In the genomic region with DNA sequence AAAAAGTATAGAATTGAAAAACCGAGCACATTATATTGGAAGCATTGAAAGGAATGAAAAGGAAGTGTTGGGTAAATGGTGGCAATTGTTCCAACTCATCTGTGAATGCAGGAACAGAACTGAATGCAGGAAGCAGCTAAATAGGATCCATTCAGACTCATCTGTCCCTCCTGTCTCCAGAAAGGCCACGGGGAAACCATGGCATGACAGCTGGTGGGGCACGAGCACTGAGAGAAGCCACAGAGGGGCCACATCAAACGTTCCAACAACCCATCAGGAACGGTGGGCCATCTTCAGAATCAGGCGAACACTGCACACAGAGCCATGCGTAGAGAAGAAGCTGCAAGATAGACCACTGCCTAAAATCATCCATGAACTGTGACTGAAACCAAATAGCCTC, we compare ENCODE assay signal across 14 cellular contexts.
DNase-seq lines count a peak whose midpoint lies in the region; ATAC-seq and TF ChIP-seq lines count a peak whose summit lies in the region.
"Had no signal": no experiment of that assay in that cellular context is flagged by ENCODE, and none has a peak within 500 bp of the region (broad histone marks: within the 10 kb centered on the region; RNA-seq: fewer than 3 reads in every experiment).

No MANE protein-coding gene starts in this region.

- H3K4me2 ChIP-seq in DND-41 (ENCODE audit: insufficient read depth, low read length) = no peak overlapping the region
- H3K4me2 ChIP-seq: GM23338 had no signal

- POLR2A ChIA-PET in naive thymus-derived CD4-positive, alpha-beta T cell (lab: Charles Lee) = no interaction called here

- peaks cover 0 to 9% (median 2%) of the 10 kb centered on the region in 11 donors for H3K9me3 Mint-ChIP-seq in naive thymus-derived CD4-positive, alpha-beta T cell

- WGBS in right cardiac atrium = 83% methylated on average over 7 of the region's 7 CpGs

- H3K4me3 ChIP-seq in DND-41 (ENCODE audit: low read depth in 1 of 2, low read length in 2 of 2) (no peak overlapping the region), BE2C (ENCODE audit: low read depth, low read length) (no peak overlapping the region), right cardiac atrium (ENCODE audit: low read length) (no peak overlapping the region)
- H3K4me3 ChIP-seq in naive thymus-derived CD4-positive, alpha-beta T cell (ENCODE audit: low read length) = no peak overlapping the region
- H3K4me3 ChIP-seq: GM23338, HAP-1, K562 had no signal

- H3K27ac ChIP-seq in DND-41 (ENCODE audit: low read length) (no peak overlapping the region), right cardiac atrium (ENCODE audit: low read length) (no peak overlapping the region)
- no peak overlapping the region for H3K27ac ChIP-seq in naive thymus-derived CD4-positive, alpha-beta T cell (ENCODE audit: low read depth, low read length)

- intact Hi-C loops in naive thymus-derived CD4-positive, alpha-beta T cell (cut with micrococcal nuclease) = no loop called here
- intact Hi-C loops in right cardiac atrium (cut with DNase I) = no loop called here

- H3K9ac ChIP-seq in DND-41 (ENCODE audit: low read depth, low read length) = no peak overlapping the region

- H3K4me3 Mint-ChIP-seq in naive thymus-derived CD4-positive, alpha-beta T cell = no peak overlapping the region
- H3K4me3 Mint-ChIP-seq: CD4-positive, alpha-beta T cell; GM23338 had no signal

- H3K27me3 Mint-ChIP-seq in naive thymus-derived CD4-positive, alpha-beta T cell = peaks cover 0 to 5% (median 2%) of the 10 kb centered on the region in 5 donors
- H3K27me3 Mint-ChIP-seq: CD4-positive, alpha-beta T cell had no signal

- H3K4me1 Mint-ChIP-seq in naive thymus-derived CD4-positive, alpha-beta T cell = peaks cover 0 to 2% (median 0%) of the 10 kb centered on the region in 7 donors
- H3K4me1 Mint-ChIP-seq: GM23338 had no signal

- no peak overlapping the region for H3K27ac Mint-ChIP-seq in naive thymus-derived CD4-positive, alpha-beta T cell
- H3K27ac Mint-ChIP-seq: CD4-positive, alpha-beta T cell; GM23338 had no signal

- DNase-seq in DND-41 (peak; percentile 69), SK-MEL-5 (ENCODE audit: low read depth, low spot score) (peak; percentile 96), inferior parietal cortex (ENCODE audit: extremely low spot score) (peak; percentile 4), pons (ENCODE audit: low spot score) (peak; percentile 56), BE2C (no peak), right cardiac atrium (no peak)
- DNase-seq in naive thymus-derived CD4-positive, alpha-beta T cell = no peak
- DNase-seq: CD4-positive, alpha-beta T cell; DMS79; EL had no signal

- CTCF ChIA-PET in naive thymus-derived CD4-positive, alpha-beta T cell (lab: Charles Lee) = no interaction called here

- ATAC-seq in DND-41 (ENCODE audit: insufficient read depth, low read depth) (peak; percentile 96), HG03025 (IDR thresholded peaks at IDR 0.05; ENCODE audit: low FRiP score, unreplicated experiment) (no peak), right cardiac atrium (no peak)
- no peak for ATAC-seq in naive thymus-derived CD4-positive, alpha-beta T cell
- ATAC-seq: GM23338, K562 had no signal

- no peaks in the 10 kb centered on the region for H3K27me3 ChIP-seq in DND-41 (ENCODE audit: insufficient read depth, low read length, poor library complexity)
- H3K27me3 ChIP-seq in naive thymus-derived CD4-positive, alpha-beta T cell (ENCODE audit: control insufficient read depth in 2 of 2, insufficient read depth in 2 of 2, low read length in 2 of 2) = no peaks in the 10 kb centered on the region
- H3K27me3 ChIP-seq in BE2C = no peaks in the 10 kb centered on the region
- no peaks in the 10 kb centered on the region for H3K27me3 ChIP-seq in right cardiac atrium (ENCODE audit: control insufficient read depth, insufficient read depth)

- H3K36me3 ChIP-seq in DND-41 (ENCODE audit: insufficient read depth, low read length) (no peaks in the 10 kb centered on the region), BE2C (no peaks in the 10 kb centered on the region)
- no peaks in the 10 kb centered on the region for H3K36me3 ChIP-seq in naive thymus-derived CD4-positive, alpha-beta T cell (ENCODE audit: control insufficient read depth in 2 of 3, insufficient read depth in 3 of 3, low read length in 3 of 3)
- H3K36me3 ChIP-seq: HAP-1 had no signal

- TF ChIP-seq CTCF in DND-41 (IDR thresholded peaks at IDR 0.05; ENCODE audit: borderline replicate concordance, extremely low read depth, low read length, poor library complexity, severe bottlenecking) (no peak), BE2C (IDR thresholded peaks at IDR 0.05; ENCODE audit: low read depth, low read length) (no peak)

- H4K20me1 ChIP-seq in DND-41 (ENCODE audit: insufficient read depth, low read length) = no peaks in the 10 kb centered on the region

- in situ Hi-C loops in SK-MEL-5 (cut with HindIII; ENCODE audit: low pct_unique_long_range_greater_than_20kb, low sequenced_read_pairs) = no loop called here

- H3K4me1 ChIP-seq in DND-41 (ENCODE audit: insufficient read depth, low read length) (peaks cover 16% of the 10 kb centered on the region), BE2C (no peaks in the 10 kb centered on the region), right cardiac atrium (ENCODE audit: control insufficient read depth, insufficient read depth, low read length) (no peaks in the 10 kb centered on the region)
- H3K4me1 ChIP-seq in naive thymus-derived CD4-positive, alpha-beta T cell (ENCODE audit: control insufficient read depth in 2 of 2, insufficient read depth in 2 of 2, low read length in 2 of 2) = no peaks in the 10 kb centered on the region
- H3K4me1 ChIP-seq: HAP-1 had no signal

- H2AFZ ChIP-seq in DND-41 (ENCODE audit: low read depth, low read length) = peak overlapping the region; percentile 45; the same call in 1 of the 2 replicates
- H2AFZ ChIP-seq: GM23338 had no signal

- no peaks in the 10 kb centered on the region for H3K36me3 Mint-ChIP-seq in naive thymus-derived CD4-positive, alpha-beta T cell

- no peaks in the 10 kb centered on the region for H3K9me3 ChIP-seq in DND-41 (ENCODE audit: insufficient read depth, low read length, severe bottlenecking)
- no peaks in the 10 kb centered on the region for H3K9me3 ChIP-seq in naive thymus-derived CD4-positive, alpha-beta T cell (ENCODE audit: control insufficient read depth in 2 of 3, low read length in 3 of 3)
- H3K9me3 ChIP-seq in BE2C = no peaks in the 10 kb centered on the region
- no peaks in the 10 kb centered on the region for H3K9me3 ChIP-seq in right cardiac atrium (ENCODE audit: control insufficient read depth, low read length)
- H3K9me3 ChIP-seq: HAP-1 had no signal

- no peaks in the 10 kb centered on the region for H3K79me2 ChIP-seq in DND-41 (ENCODE audit: insufficient read depth, low read length)

Comparison
In these comparisons a context has a peak if more than half of its experiments do, and no peak if none do; other contexts are left out.
1. DNase-seq: peak in DND-41 (single experiment), SK-MEL-5 (single experiment), inferior parietal cortex (single experiment) and pons (single experiment); none in naive thymus-derived CD4-positive, alpha-beta T cell (0 of 9), BE2C (single experiment) and right cardiac atrium (0 of 3).